In genomic region chr2:234500394-234501006, GRCh38 we compare ENCODE assay signal across 8 cellular contexts. TPM values are rescaled to one million over a fixed set of nuclear protein-coding genes. Genes with fewer than 3 reads are reported as not detected.
DNase-seq lines count a peak whose midpoint lies in the region; ATAC-seq and TF ChIP-seq lines count a peak whose summit lies in the region.

No MANE protein-coding gene starts in this region.

- H3K36me3 Mint-ChIP-seq in neural crest cell (ENCODE audit: low read depth) = peaks cover 2% of the 10 kb centered on the region

- no peak for TF ChIP-seq POLR2A in esophagus muscularis mucosa (IDR thresholded peaks at IDR 0.05; ENCODE audit: low read depth)

- peak; percentile 59 for TF ChIP-seq CTCF in AG09319 (IDR thresholded peaks at IDR 0.05; ENCODE audit: low read depth, low read length)
- TF ChIP-seq CTCF in esophagus muscularis mucosa (IDR thresholded peaks at IDR 0.05) = peak; percentile 30 to 44 (median 40)
- TF ChIP-seq CTCF in neural crest cell (conservative IDR thresholded peaks at IDR 0.05) = peak; percentile 66

- H3K4me3 Mint-ChIP-seq in neural crest cell = peak overlapping the region; percentile 76

- peaks cover 13% of the 10 kb centered on the region for H3K4me1 Mint-ChIP-seq in neural crest cell

- ATAC-seq in GM18861 (IDR thresholded peaks at IDR 0.05; ENCODE audit: unreplicated experiment) = peak; percentile 62
- peak; percentile 31 for ATAC-seq in HG03108 (IDR thresholded peaks at IDR 0.05; ENCODE audit: unreplicated experiment)
- ATAC-seq in HG02970 (IDR thresholded peaks at IDR 0.05; ENCODE audit: low FRiP score, unreplicated experiment) = no peak

- H3K4me3 ChIP-seq in esophagus muscularis mucosa = no peak overlapping the region

- peaks cover 8 to 24% (median 15%) of the 10 kb centered on the region in 4 donors for H3K4me1 ChIP-seq in esophagus muscularis mucosa

- peaks cover 0 to under 1% (median under 1%) of the 10 kb centered on the region in 4 donors for H3K27me3 ChIP-seq in esophagus muscularis mucosa

- no peaks in the 10 kb centered on the region for H3K9me3 Mint-ChIP-seq in neural crest cell

- TF ChIP-seq EP300 in esophagus muscularis mucosa (IDR thresholded peaks at IDR 0.05) = no peak

- intact Hi-C loops in esophagus muscularis mucosa (cut with DNase I) = loop anchor here (2.0 kb wide), 1 partner anchor 366 kb away; no protein-coding TSS in a partner anchor

- no peak overlapping the region for H3K27ac ChIP-seq in esophagus muscularis mucosa (replicated peaks in 1 of 4)

- H3K9me3 ChIP-seq in esophagus muscularis mucosa = no peaks in the 10 kb centered on the region

- H3K36me3 ChIP-seq in esophagus muscularis mucosa = no peaks in the 10 kb centered on the region

- no peak overlapping the region for H3K27ac Mint-ChIP-seq in neural crest cell (ENCODE audit: unreplicated experiment)

- DNase-seq in AG09319 (ENCODE audit: extremely low read depth, low read depth) (no peak), NCI-H748 (lab: John Stamatoyannopoulos, UW; ENCODE audit: unreplicated experiment) (peak; percentile 85), esophagus muscularis mucosa (ENCODE audit: extremely low spot score) (no peak), neural crest cell (ENCODE audit: low read depth, low spot score) (peak; percentile 25)
- DNase-seq in activated CD8-positive, alpha-beta memory T cell treated with anti-CD3 and anti-CD28 coated beads, Interleukin-2, amount 50 U/mL, for 48 hours = peak; percentile 76

- 59% methylated on average over 9 of the region's 9 CpGs for WGBS in esophagus muscularis mucosa

- H3K27me3 Mint-ChIP-seq in neural crest cell (ENCODE audit: low read depth) = peaks cover 17% of the 10 kb centered on the region

RNA-seq across cellular contexts. Expression of gene ARL4C, which starts 3.6 kb away (rescaled TPM):
- total RNA-seq in esophagus muscularis mucosa (10 to 100 TPM in 1 of 4 donors, 1 to 10 TPM in 3; 3.6 to 16.4 (median 5.4) TPM), neural crest cell (27.3 and 29.5 TPM in 2 replicates)

Comparison
In these comparisons a context has a peak if more than half of its experiments do, and no peak if none do; other contexts are left out.
1. DNase-seq: peak in NCI-H748 (single experiment), activated CD8-positive, alpha-beta memory T cell treated with anti-CD3 and anti-CD28 coated beads, Interleukin-2, amount 50 U/mL, for 48 hours (single experiment) and neural crest cell (single experiment); none in AG09319 (single experiment) and esophagus muscularis mucosa (single experiment).
2. Peak in every context shown above with its lines, with median percentiles within 50 percentile points of each other: CTCF ChIP-seq.